ENCODE assay signal across 1 cellular context in the genomic region with DNA sequence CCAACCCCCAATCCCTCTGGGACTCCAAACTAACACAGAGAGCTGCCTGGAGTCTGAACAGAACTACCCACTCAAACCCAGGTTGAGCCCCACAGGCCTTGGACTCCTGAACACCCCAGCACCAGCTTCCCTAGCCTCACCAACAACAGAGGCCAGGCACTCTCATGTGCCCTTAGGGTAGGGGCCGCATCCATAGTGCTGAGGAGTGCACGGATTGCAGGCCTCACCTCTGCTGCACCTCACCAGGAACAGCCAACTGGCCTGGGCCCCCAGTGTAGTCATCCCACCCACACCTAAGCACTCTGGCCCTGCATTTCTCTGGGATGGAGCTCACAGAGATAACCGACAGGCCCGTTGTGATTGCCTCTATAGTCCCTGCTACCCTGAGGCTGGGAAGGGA.
TF ChIP-seq lines count a peak whose summit lies in the region.

No MANE protein-coding gene starts in this region.

TF ChIP-seq in IMR-90, 13 proteins besides CTCF, POLR2A, EP300 and RAD21 (continued from another document):
- TF ChIP-seq, protein P1, sequence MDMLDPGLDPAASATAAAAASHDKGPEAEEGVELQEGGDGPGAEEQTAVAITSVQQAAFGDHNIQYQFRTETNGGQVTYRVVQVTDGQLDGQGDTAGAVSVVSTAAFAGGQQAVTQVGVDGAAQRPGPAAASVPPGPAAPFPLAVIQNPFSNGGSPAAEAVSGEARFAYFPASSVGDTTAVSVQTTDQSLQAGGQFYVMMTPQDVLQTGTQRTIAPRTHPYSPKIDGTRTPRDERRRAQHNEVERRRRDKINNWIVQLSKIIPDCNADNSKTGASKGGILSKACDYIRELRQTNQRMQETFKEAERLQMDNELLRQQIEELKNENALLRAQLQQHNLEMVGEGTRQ (IDR thresholded peaks at IDR 0.05; ENCODE audit: low read depth, low read length): no peak
- TF ChIP-seq MAFK (IDR thresholded peaks at IDR 0.05; ENCODE audit: low read depth, low read length) (no peak), FOS (IDR thresholded peaks at IDR 0.05; ENCODE audit: low read depth, low read length) (no peak), SMC3 (IDR thresholded peaks at IDR 0.05; ENCODE audit: low read depth, low read length) (no peak), NFE2L2 (IDR thresholded peaks at IDR 0.05; ENCODE audit: low read depth, low read length) (no peak)
- TF ChIP-seq, protein P2, sequence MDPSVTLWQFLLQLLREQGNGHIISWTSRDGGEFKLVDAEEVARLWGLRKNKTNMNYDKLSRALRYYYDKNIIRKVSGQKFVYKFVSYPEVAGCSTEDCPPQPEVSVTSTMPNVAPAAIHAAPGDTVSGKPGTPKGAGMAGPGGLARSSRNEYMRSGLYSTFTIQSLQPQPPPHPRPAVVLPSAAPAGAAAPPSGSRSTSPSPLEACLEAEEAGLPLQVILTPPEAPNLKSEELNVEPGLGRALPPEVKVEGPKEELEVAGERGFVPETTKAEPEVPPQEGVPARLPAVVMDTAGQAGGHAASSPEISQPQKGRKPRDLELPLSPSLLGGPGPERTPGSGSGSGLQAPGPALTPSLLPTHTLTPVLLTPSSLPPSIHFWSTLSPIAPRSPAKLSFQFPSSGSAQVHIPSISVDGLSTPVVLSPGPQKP (IDR thresholded peaks at IDR 0.05; ENCODE audit: borderline replicate concordance, low read depth, low read length): no peak
